1 cellular context compared by ENCODE assay signal in genomic region chr1:32759997-32760623, GRCh38.
A peak's percentile ranks its signal among the peaks of the same experiment; 100 is the strongest.
TF ChIP-seq lines count a peak whose summit lies in the region.

No MANE protein-coding gene starts in this region.

TF ChIP-seq in WTC11, 78 proteins besides CTCF, POLR2A, EP300 and RAD21 (continued from another document):
- peak; percentile 79; the same call in 1 of the 2 replicates for TF ChIP-seq JUN (CRISPR knock-in tag; IDR thresholded peaks at IDR 0.05)
- TF ChIP-seq SP1 (CRISPR knock-in tag; conservative IDR thresholded peaks at IDR 0.05) = peak; percentile 87
- TF ChIP-seq, protein P1, sequence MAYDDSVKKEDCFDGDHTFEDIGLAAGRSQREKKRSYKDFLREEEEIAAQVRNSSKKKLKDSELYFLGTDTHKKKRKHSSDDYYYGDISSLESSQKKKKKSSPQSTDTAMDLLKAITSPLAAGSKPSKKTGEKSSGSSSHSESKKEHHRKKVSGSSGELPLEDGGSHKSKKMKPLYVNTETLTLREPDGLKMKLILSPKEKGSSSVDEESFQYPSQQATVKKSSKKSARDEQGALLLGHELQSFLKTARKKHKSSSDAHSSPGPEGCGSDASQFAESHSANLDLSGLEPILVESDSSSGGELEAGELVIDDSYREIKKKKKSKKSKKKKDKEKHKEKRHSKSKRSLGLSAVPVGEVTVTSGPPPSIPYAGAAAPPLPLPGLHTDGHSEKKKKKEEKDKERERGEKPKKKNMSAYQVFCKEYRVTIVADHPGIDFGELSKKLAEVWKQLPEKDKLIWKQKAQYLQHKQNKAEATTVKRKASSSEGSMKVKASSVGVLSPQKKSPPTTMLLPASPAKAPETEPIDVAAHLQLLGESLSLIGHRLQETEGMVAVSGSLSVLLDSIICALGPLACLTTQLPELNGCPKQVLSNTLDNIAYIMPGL (CRISPR knock-in tag; IDR thresholded peaks at IDR 0.05) = 0 out of 2 replicates have a peak, but pooled peaks have one; percentile 22
- TF ChIP-seq, protein P2, sequence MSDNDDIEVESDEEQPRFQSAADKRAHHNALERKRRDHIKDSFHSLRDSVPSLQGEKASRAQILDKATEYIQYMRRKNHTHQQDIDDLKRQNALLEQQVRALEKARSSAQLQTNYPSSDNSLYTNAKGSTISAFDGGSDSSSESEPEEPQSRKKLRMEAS (CRISPR knock-in tag; IDR thresholded peaks at IDR 0.05) = peak; percentile 49; the same call in 1 of the 2 replicates
- TF ChIP-seq, protein P3, sequence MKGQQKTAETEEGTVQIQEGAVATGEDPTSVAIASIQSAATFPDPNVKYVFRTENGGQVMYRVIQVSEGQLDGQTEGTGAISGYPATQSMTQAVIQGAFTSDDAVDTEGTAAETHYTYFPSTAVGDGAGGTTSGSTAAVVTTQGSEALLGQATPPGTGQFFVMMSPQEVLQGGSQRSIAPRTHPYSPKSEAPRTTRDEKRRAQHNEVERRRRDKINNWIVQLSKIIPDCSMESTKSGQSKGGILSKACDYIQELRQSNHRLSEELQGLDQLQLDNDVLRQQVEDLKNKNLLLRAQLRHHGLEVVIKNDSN (CRISPR knock-in tag; IDR thresholded peaks at IDR 0.05) = peak; percentile 36; the same call in 1 of the 2 replicates
- TF ChIP-seq, protein P4, sequence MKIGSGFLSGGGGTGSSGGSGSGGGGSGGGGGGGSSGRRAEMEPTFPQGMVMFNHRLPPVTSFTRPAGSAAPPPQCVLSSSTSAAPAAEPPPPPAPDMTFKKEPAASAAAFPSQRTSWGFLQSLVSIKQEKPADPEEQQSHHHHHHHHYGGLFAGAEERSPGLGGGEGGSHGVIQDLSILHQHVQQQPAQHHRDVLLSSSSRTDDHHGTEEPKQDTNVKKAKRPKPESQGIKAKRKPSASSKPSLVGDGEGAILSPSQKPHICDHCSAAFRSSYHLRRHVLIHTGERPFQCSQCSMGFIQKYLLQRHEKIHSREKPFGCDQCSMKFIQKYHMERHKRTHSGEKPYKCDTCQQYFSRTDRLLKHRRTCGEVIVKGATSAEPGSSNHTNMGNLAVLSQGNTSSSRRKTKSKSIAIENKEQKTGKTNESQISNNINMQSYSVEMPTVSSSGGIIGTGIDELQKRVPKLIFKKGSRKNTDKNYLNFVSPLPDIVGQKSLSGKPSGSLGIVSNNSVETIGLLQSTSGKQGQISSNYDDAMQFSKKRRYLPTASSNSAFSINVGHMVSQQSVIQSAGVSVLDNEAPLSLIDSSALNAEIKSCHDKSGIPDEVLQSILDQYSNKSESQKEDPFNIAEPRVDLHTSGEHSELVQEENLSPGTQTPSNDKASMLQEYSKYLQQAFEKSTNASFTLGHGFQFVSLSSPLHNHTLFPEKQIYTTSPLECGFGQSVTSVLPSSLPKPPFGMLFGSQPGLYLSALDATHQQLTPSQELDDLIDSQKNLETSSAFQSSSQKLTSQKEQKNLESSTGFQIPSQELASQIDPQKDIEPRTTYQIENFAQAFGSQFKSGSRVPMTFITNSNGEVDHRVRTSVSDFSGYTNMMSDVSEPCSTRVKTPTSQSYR (CRISPR knock-in tag; IDR thresholded peaks at IDR 0.05) = peak; percentile 97
